14 cellular contexts compared by ENCODE assay signal in the genomic region with DNA sequence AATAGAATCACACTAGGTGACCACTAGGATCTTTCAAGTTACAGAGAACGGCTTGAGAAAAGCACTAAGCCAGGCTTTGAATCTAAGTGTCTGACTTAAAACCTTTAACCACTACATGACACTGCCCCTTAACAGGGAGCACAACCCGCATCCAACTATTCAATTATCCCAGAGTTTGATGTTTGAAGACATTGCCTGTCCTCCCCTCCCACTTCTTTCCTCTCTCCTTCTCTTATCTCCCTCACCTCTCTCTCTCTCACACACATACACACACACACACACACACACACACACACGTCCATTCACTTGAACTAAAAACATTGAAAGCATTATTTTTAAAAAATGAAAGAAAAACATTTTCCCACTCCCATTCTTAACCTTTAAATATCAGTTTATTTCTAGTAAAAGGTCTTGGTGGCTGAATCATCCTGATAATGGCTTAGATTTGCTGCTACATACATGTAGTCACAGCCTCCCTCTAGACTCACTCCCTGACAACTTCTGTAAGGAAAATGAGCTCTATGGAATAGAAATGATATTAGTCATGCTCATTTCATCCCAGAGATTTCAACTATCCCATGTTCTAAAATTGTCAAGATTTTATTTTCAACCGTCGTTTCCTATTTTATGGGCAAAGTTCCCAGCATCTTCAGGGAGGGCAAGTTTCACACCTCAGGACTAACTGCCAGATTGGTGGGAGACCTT. TPM values are rescaled to one million over a fixed set of nuclear protein-coding genes. Genes with fewer than 3 reads are reported as not detected.
A peak's percentile ranks its signal among the peaks of the same experiment; 100 is the strongest.
DNase-seq lines count a peak whose midpoint lies in the region; ATAC-seq and TF ChIP-seq lines count a peak whose summit lies in the region.
"Had no signal": no experiment of that assay in that cellular context is flagged by ENCODE, and none has a peak within 500 bp of the region (broad histone marks: within the 10 kb centered on the region; RNA-seq: fewer than 3 reads in every experiment).

No MANE protein-coding gene starts in this region.

- in situ Hi-C loops in Panc1 (cut with HindIII; ENCODE audit: low pct_unique_long_range_greater_than_20kb, low sequenced_read_pairs): no loop called here

- H3K4me2 ChIP-seq in osteoblast (ENCODE audit: insufficient read depth, low read length): peak overlapping the region; percentile 82

- DNase-seq in ELR (ENCODE audit: low read depth) (peak; percentile 94), Panc1 (ENCODE audit: low read depth, low spot score) (no peak), dermis blood vessel endothelial cell (peak; percentile 29), osteoblast (ENCODE audit: insufficient read length, low spot score, missing footprints) (peak; percentile 73), NCI-H510A treated with DMSO at 0.1 percent for 48 hours (lab: John Stamatoyannopoulos, UW) (no peak), GM10266 (ENCODE audit: extremely low spot score) (no peak), NCI-H2029 treated with DMSO at 0.1 percent for 48 hours (lab: John Stamatoyannopoulos, UW) (no peak)
- DNase-seq: activated CD8-positive, alpha-beta memory T cell treated with anti-CD3 and anti-CD28 coated beads, Interleukin-2, amount 10 ng/mL, durations not matched to agents 7 days and 5 days; aorta; NCI-H1694; stimulated activated naive B cell treated with anti-CD40 and anti-IgM and Interleukin-4, amounts not matched to agents 10 μg/mL and 1 μg/mL and 100 μg/mL, for 72 hours had no signal

- H3K36me3 ChIP-seq in Panc1 (ENCODE audit: control insufficient read depth, insufficient read depth, low read length) (no peaks in the 10 kb centered on the region), osteoblast (ENCODE audit: insufficient read depth, low read length) (no peaks in the 10 kb centered on the region)
- H3K36me3 ChIP-seq: neutrophil had no signal

- TF ChIP-seq CTCF in Panc1 (IDR thresholded peaks at IDR 0.05) (no peak), osteoblast (IDR thresholded peaks at IDR 0.05; ENCODE audit: extremely low read depth, low read depth, low read length) (no peak), GM10266 (IDR thresholded peaks at IDR 0.05; ENCODE audit: control insufficient read depth, insufficient read depth, low read depth, missing control alignments) (no peak)

- TSS peak; percentile 90 for BruUV-seq in Panc1 (replicated peaks; lab: Mats Ljungman, UMichigan)

- intact Hi-C loops in Panc1 (cut with micrococcal nuclease; ENCODE audit: unreplicated experiment): no loop called here

- H3K4me1 ChIP-seq in Panc1 (ENCODE audit: control insufficient read depth, insufficient read depth, low read length) (peaks cover 50% of the 10 kb centered on the region), osteoblast (ENCODE audit: insufficient read depth, low read length) (peaks cover 26% of the 10 kb centered on the region)

- POLR2A ChIA-PET in Panc1 (lab: Charles Lee): interaction anchor here (0.7 kb wide), 2 partner anchors 30 to 65 kb away, joined by 5 to 7 read pairs; no protein-coding TSS in a partner anchor

- no peaks in the 10 kb centered on the region for H4K20me1 ChIP-seq in osteoblast (ENCODE audit: insufficient read depth, low read length)

- H3K27me3 ChIP-seq in Panc1 (ENCODE audit: control insufficient read depth, insufficient read depth, low read length) (no peaks in the 10 kb centered on the region), osteoblast (ENCODE audit: insufficient read depth, low read length) (no peaks in the 10 kb centered on the region)
- H3K27me3 ChIP-seq: neutrophil had no signal

- no peaks in the 10 kb centered on the region for H3K79me2 ChIP-seq in osteoblast (ENCODE audit: insufficient read depth, low read length)

- CTCF ChIA-PET in Panc1 (lab: Charles Lee): no interaction called here

- H2AFZ ChIP-seq in osteoblast (ENCODE audit: low read length): peak overlapping the region; percentile 57

- H3K27ac ChIP-seq in Panc1 (ENCODE audit: low read length): peak overlapping the region; percentile 95
- peak overlapping the region; percentile 89 for H3K27ac ChIP-seq in osteoblast (ENCODE audit: low read depth, low read length)
- H3K27ac ChIP-seq: neutrophil had no signal

- peak; percentile 87 for ATAC-seq in Panc1
- no peak for ATAC-seq in GM21576 (IDR thresholded peaks at IDR 0.05; ENCODE audit: unreplicated experiment)
- ATAC-seq: activated CD8-positive, alpha-beta memory T cell treated with anti-CD3 and anti-CD28 coated beads, Interleukin-2, amount 10 ng/mL, durations not matched to agents 7 days and 5 days; esophagus mucosa; stimulated activated naive B cell treated with anti-CD40 and anti-IgM and Interleukin-4, amounts not matched to agents 10 μg/mL and 1 μg/mL and 100 μg/mL, for 72 hours had no signal

- H3K4me3 ChIP-seq in Panc1 (ENCODE audit: low read depth in 2 of 2, low read length in 2 of 2): no peak overlapping the region; a peak in 1 of 4 replicates
- H3K4me3 ChIP-seq in osteoblast (ENCODE audit: insufficient read depth, low read length): peak overlapping the region; percentile 27

- no peaks in the 10 kb centered on the region for H3K9me3 ChIP-seq in Panc1 (ENCODE audit: control insufficient read depth, insufficient read depth, low read depth, low read length)
- no peaks in the 10 kb centered on the region for H3K9me3 ChIP-seq in osteoblast (ENCODE audit: low read depth, low read length)
- H3K9me3 ChIP-seq: neutrophil had no signal

RNA-seq across cellular contexts. Expression of a gene that starts 53.5 kb away (rescaled TPM):
- total RNA-seq in Panc1 (2021; ENCODE audit: unreplicated experiment) (328 TPM), dermis blood vessel endothelial cell (198 and 301 TPM in 2 replicates), osteoblast (231 and 243 TPM in 2 replicates)
- polyA plus RNA-seq in Panc1 (2012; ENCODE audit: insufficient read length): 340 TPM

Comparison
In these comparisons a context has a peak if more than half of its experiments do, and no peak if none do; other contexts are left out.
1. DNase-seq: peak in ELR (single experiment), dermis blood vessel endothelial cell (single experiment) and osteoblast (single experiment); none in Panc1 (single experiment), NCI-H510A treated with DMSO at 0.1 percent for 48 hours (single experiment), GM10266 (single experiment) and NCI-H2029 treated with DMSO at 0.1 percent for 48 hours (single experiment).